ENCODE assay signal across 21 cellular contexts in the genomic region with DNA sequence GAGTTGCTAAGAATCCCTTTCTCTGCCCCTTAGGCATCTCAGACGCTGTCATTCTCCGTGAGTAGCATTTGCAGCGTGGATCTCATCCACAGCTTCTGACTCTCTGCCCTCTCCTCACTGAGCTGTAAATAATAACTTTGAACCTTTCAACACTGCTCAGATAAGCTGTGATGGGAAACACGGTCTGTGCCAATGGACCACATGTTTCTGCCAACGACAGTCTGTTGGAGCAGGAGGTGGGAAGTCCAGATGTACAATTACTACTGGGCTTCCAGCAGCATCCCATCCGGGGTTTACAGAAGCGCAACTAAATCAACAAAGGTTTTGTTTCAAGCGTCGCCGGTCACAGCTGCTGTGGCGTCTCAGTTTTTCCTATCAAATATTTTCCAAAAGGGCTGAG.
DNase-seq lines count a peak whose midpoint lies in the region; ATAC-seq and TF ChIP-seq lines count a peak whose summit lies in the region.
"Had no signal": no experiment of that assay in that cellular context is flagged by ENCODE, and none has a peak within 500 bp of the region (broad histone marks: within the 10 kb centered on the region; RNA-seq: fewer than 3 reads in every experiment).

No MANE protein-coding gene starts in this region.

- no peaks in the 10 kb centered on the region for H3K36me3 ChIP-seq in neuronal stem cell (replicated peaks in 1 of 2; ENCODE audit: control insufficient read depth in 2 of 2, insufficient read depth in 2 of 2, low read length in 2 of 2)
- H3K36me3 ChIP-seq: BE2C had no signal

- H3K9me3 Mint-ChIP-seq in Calu3 (ENCODE audit: low read depth, unreplicated experiment) (peaks cover 8% of the 10 kb centered on the region), HFFc6 (peaks cover 44% of the 10 kb centered on the region)

- H3K4me1 Mint-ChIP-seq in Calu3 (ENCODE audit: low read depth, unreplicated experiment) (no peaks in the 10 kb centered on the region), HFFc6 (ENCODE audit: low read depth) (no peaks in the 10 kb centered on the region)
- H3K4me1 Mint-ChIP-seq: naive B cell had no signal

- H3K4me3 ChIP-seq in neuronal stem cell (ENCODE audit: low read length in 2 of 2) = no peak overlapping the region
- H3K4me3 ChIP-seq: PC-9 had no signal

- no peak overlapping the region for H2BK12ac ChIP-seq in neuronal stem cell (ENCODE audit: low read length)

- no peak overlapping the region for H2AFZ ChIP-seq in neuronal stem cell (ENCODE audit: low read length)
- H2AFZ ChIP-seq: PC-9 had no signal

- H3K4ac ChIP-seq in neuronal stem cell (ENCODE audit: low read length) = no peak overlapping the region

- no peak for ATAC-seq in omental fat pad (ENCODE audit: low FRiP score)
- ATAC-seq: esophagus mucosa had no signal

- no peaks in the 10 kb centered on the region for H3K27me3 ChIP-seq in neuronal stem cell (ENCODE audit: control insufficient read depth in 3 of 3, insufficient read depth in 3 of 3, low read depth in 1 of 3, low read length in 3 of 3)
- H3K27me3 ChIP-seq: BE2C had no signal

- DNase-seq in NCI-H1092 (lab: John Stamatoyannopoulos, UW) = peak; percentile 78
- DNase-seq in NCI-H2171 (lab: John Stamatoyannopoulos, UW) = peak; percentile 92
- peak; percentile 6 for DNase-seq in SK-N-DZ (ENCODE audit: low spot score)
- no peak for DNase-seq in neuronal stem cell (ENCODE audit: low spot score)
- DNase-seq in Calu3 = no peak
- DNase-seq in omental fat pad (ENCODE audit: low spot score) = no peak
- no peak for DNase-seq in HFFc6
- DNase-seq: activated effector memory CD4-positive, alpha-beta T cell treated with anti-CD3 and anti-CD28 coated beads, Interleukin-2, amount 50 U/mL, for 16 hours; BE2C; caudate nucleus; effector CD4-positive, alpha-beta T cell; GDM1; naive B cell; NCI-H1048; NCI-H82; PC-9; posterior cingulate gyrus; small intestine; stimulated activated CD4-positive, alpha-beta T cell treated with anti-CD3 and anti-CD28 coated beads, Interleukin-4, amount 100 ng/mL, for 24 hours had no signal

- no peak overlapping the region for H2BK5ac ChIP-seq in neuronal stem cell (ENCODE audit: low read length)

- no peak overlapping the region for H3K9ac ChIP-seq in neuronal stem cell (ENCODE audit: low read depth, low read length, poor library complexity)
- H3K9ac ChIP-seq: KMS-11 had no signal

- H4K91ac ChIP-seq in neuronal stem cell (ENCODE audit: low read depth, low read length, poor library complexity) = no peak overlapping the region

- TF ChIP-seq CTCF in Calu3 (IDR thresholded peaks at IDR 0.05; ENCODE audit: unreplicated experiment) (no peak), omental fat pad (IDR thresholded peaks at IDR 0.05) (no peak), HFFc6 (IDR thresholded peaks at IDR 0.05) (no peak)

- no peaks in the 10 kb centered on the region for H3K79me1 ChIP-seq in neuronal stem cell (ENCODE audit: low read depth, low read length)

- no peaks in the 10 kb centered on the region for H3K4me1 ChIP-seq in neuronal stem cell (ENCODE audit: control insufficient read depth in 2 of 2, insufficient read depth in 1 of 2, low read depth in 1 of 2, low read length in 2 of 2)
- H3K4me1 ChIP-seq: BE2C had no signal

- H3K18ac ChIP-seq in neuronal stem cell (ENCODE audit: low read length) = peak overlapping the region; percentile 29

- H3K27ac Mint-ChIP-seq in Calu3 (ENCODE audit: unreplicated experiment) (no peak overlapping the region), HFFc6 (no peak overlapping the region)
- H3K27ac Mint-ChIP-seq: naive B cell had no signal

- no peak overlapping the region for H3K14ac ChIP-seq in neuronal stem cell (ENCODE audit: low read length)

- no peak overlapping the region for H3K23ac ChIP-seq in neuronal stem cell (ENCODE audit: low read depth, low read length, poor library complexity)

- no peak overlapping the region for H3K27ac ChIP-seq in neuronal stem cell (replicated peaks; ENCODE audit: low read length)
- H3K27ac ChIP-seq: KMS-11, PC-9 had no signal

- H3K27me3 Mint-ChIP-seq in Calu3 (ENCODE audit: unreplicated experiment) (no peaks in the 10 kb centered on the region), HFFc6 (ENCODE audit: insufficient read depth) (no peaks in the 10 kb centered on the region)
- H3K27me3 Mint-ChIP-seq: naive B cell had no signal

- no peak overlapping the region for H3K4me3 Mint-ChIP-seq in Calu3 (ENCODE audit: low read depth, unreplicated experiment)
- H3K4me3 Mint-ChIP-seq in HFFc6 = no peak overlapping the region
- H3K4me3 Mint-ChIP-seq: naive B cell had no signal

- H3K36me3 Mint-ChIP-seq in Calu3 (ENCODE audit: insufficient read depth, unreplicated experiment) = no peaks in the 10 kb centered on the region
- H3K36me3 Mint-ChIP-seq in HFFc6 (ENCODE audit: low read depth) = no peaks in the 10 kb centered on the region
- H3K36me3 Mint-ChIP-seq: naive B cell had no signal

- no peak overlapping the region for H3K4me2 ChIP-seq in neuronal stem cell (ENCODE audit: insufficient read depth, low read length, poor library complexity, severe bottlenecking)
- H3K4me2 ChIP-seq: PC-9 had no signal

- no CpG with 5 or more reads among the region's 11 CpGs for WGBS in neuronal stem cell (ENCODE audit: extremely low coverage in 2 of 2, insufficient read length in 2 of 2, insufficient replicate concordance in 1 of 2), 2 donors

- H3K9me3 ChIP-seq in neuronal stem cell (replicated peaks in 1 of 2; ENCODE audit: control insufficient read depth in 2 of 2, insufficient read depth in 1 of 2, low read depth in 1 of 2, low read length in 2 of 2) = no peaks in the 10 kb centered on the region
- H3K9me3 ChIP-seq: BE2C had no signal

- no peak overlapping the region for H2BK120ac ChIP-seq in neuronal stem cell (ENCODE audit: low read depth, low read length)

- no peak overlapping the region for H4K8ac ChIP-seq in neuronal stem cell (ENCODE audit: low read depth, low read length)

- no peak overlapping the region for H2BK15ac ChIP-seq in neuronal stem cell (ENCODE audit: low read length)

- BruUV-seq in Calu3 (replicated peaks; lab: Mats Ljungman, UMichigan) = no TSS peak

- intact Hi-C loops in Calu3 (cut with micrococcal nuclease; ENCODE audit: unreplicated experiment) = no loop called here

- H2AK5ac ChIP-seq in neuronal stem cell (ENCODE audit: low read depth, low read length) = no peak overlapping the region

- CTCF ChIA-PET in Calu3 (lab: Charles Lee) = interaction anchor here (0.5 kb wide), 1 partner anchor 415 kb away, joined by 3 read pairs; no protein-coding TSS in a partner anchor

Comparison
In these comparisons a context has a peak if more than half of its experiments do, and no peak if none do; other contexts are left out.
1. DNase-seq: peak in NCI-H1092 (single experiment), NCI-H2171 (single experiment) and SK-N-DZ (single experiment); none in neuronal stem cell (single experiment), Calu3 (single experiment), omental fat pad (single experiment) and HFFc6 (single experiment).